ENCODE assay signal across 1 cellular context in the genomic region with DNA sequence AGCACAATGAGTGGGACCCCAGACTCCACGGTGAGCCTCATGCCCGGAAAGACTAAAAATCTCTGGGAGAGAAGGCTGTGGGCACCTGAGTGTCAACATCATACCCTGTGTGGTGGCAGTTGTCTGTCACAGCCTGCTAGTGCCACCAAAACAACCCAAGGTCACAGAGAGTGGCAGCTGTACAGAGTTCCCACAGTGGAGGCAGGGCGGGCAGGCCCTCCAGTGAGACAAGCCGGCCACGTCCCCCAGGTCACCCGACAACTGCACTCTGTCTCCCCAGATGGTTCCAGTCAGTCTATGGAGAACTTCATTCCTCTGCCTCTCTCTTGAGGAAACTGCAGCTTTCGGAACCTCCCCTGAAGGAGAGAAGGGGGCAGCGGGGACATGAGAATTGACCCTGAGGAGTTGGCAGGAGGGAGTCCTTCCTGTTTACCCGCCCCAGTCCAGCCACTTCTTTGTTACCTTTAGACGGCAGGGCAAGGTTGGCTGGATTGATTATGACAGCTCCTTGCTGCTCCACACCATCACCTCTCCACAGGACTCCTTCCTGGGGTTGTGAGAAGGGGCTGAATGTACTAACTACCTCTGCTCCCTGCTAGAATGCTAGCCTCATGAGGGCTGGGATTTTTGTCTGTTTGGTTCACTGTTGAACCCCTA.
TF ChIP-seq lines count a peak whose summit lies in the region.

No MANE protein-coding gene starts in this region.

TF ChIP-seq in HepG2, 621 proteins besides CTCF, POLR2A, EP300 and RAD21:
- TF ChIP-seq HNRNPL (IDR thresholded peaks at IDR 0.05; ENCODE audit: low read depth, low read length) (0 out of 2 replicates have a peak, but pooled peaks have one; percentile 38), ZNF382 (CRISPR knock-in tag; IDR thresholded peaks at IDR 0.05; ENCODE audit: borderline replicate concordance) (no peak), RORA (CRISPR knock-in tag; IDR thresholded peaks at IDR 0.05) (no peak), ZNF30 (CRISPR knock-in tag; IDR thresholded peaks at IDR 0.05) (no peak)
- TF ChIP-seq, protein P1, sequence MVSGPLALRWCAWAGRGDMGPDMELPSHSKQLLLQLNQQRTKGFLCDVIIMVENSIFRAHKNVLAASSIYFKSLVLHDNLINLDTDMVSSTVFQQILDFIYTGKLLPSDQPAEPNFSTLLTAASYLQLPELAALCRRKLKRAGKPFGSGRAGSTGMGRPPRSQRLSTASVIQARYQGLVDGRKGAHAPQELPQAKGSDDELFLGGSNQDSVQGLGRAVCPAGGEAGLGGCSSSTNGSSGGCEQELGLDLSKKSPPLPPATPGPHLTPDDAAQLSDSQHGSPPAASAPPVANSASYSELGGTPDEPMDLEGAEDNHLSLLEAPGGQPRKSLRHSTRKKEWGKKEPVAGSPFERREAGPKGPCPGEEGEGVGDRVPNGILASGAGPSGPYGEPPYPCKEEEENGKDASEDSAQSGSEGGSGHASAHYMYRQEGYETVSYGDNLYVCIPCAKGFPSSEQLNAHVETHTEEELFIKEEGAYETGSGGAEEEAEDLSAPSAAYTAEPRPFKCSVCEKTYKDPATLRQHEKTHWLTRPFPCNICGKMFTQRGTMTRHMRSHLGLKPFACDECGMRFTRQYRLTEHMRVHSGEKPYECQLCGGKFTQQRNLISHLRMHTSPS (CRISPR knock-in tag; IDR thresholded peaks at IDR 0.05; ENCODE audit: low read depth) = peak; percentile 78; the same call in 1 of the 2 replicates
